ENCODE assay signal across 2 cellular contexts in the genomic region with DNA sequence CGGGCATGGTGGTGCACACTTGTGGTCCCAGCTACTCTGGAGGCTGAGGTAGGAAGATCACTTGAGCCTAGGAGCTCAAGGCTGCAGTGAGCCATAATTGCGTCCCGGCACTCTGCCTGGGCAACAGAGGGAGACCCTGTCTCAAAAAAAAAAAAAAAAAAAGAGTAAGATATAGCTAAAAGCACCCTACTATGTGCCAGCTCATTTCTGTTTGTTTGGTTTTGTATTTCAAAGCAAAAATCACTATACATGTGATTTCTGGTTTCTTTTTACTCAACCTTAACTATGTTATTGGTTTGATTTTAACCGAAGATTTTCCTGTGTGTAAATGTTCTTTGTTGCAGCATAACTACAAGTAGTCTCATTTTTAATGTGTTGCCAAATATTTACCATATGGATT.
A peak's percentile ranks its signal among the peaks of the same experiment; 100 is the strongest.
TF ChIP-seq lines count a peak whose summit lies in the region.

No MANE protein-coding gene starts in this region.

TF ChIP-seq in HepG2, 621 proteins besides CTCF, POLR2A, EP300 and RAD21:
- TF ChIP-seq ZKSCAN1 (IDR thresholded peaks at IDR 0.05; ENCODE audit: low read length), result peak; percentile 68; the same call in 1 of the 2 replicates
- TF ChIP-seq SETDB1 (CRISPR knock-in tag; IDR thresholded peaks at IDR 0.05; ENCODE audit: borderline replicate concordance), result no peak
TF ChIP-seq in HepG2: peak in this region for 1.

TF ChIP-seq in IMR-90, 13 proteins besides CTCF, POLR2A, EP300 and RAD21:
- TF ChIP-seq SMC3 (IDR thresholded peaks at IDR 0.05; ENCODE audit: low read depth, low read length) (no peak), RFX5 (IDR thresholded peaks at IDR 0.05; ENCODE audit: low read depth, low read length) (no peak), CHD1 (IDR thresholded peaks at IDR 0.05; ENCODE audit: low read depth, low read length) (no peak), MXI1 (IDR thresholded peaks at IDR 0.05; ENCODE audit: borderline replicate concordance, low read depth, low read length) (no peak), MAFK (IDR thresholded peaks at IDR 0.05; ENCODE audit: low read depth, low read length) (no peak), CEBPB (IDR thresholded peaks at IDR 0.05; ENCODE audit: low read depth, low read length) (no peak), FOS (IDR thresholded peaks at IDR 0.05; ENCODE audit: low read depth, low read length) (no peak), MAZ (IDR thresholded peaks at IDR 0.05; ENCODE audit: borderline replicate concordance, low read depth, low read length) (no peak), RCOR1 (IDR thresholded peaks at IDR 0.05; ENCODE audit: insufficient replicate concordance, low read length) (no peak), NFE2L2 (IDR thresholded peaks at IDR 0.05; ENCODE audit: low read depth, low read length) (no peak), BHLHE40 (IDR thresholded peaks at IDR 0.05; ENCODE audit: low read depth, low read length) (no peak)
- TF ChIP-seq, protein P1, sequence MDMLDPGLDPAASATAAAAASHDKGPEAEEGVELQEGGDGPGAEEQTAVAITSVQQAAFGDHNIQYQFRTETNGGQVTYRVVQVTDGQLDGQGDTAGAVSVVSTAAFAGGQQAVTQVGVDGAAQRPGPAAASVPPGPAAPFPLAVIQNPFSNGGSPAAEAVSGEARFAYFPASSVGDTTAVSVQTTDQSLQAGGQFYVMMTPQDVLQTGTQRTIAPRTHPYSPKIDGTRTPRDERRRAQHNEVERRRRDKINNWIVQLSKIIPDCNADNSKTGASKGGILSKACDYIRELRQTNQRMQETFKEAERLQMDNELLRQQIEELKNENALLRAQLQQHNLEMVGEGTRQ (IDR thresholded peaks at IDR 0.05; ENCODE audit: low read depth, low read length), result no peak
- TF ChIP-seq, protein P2, sequence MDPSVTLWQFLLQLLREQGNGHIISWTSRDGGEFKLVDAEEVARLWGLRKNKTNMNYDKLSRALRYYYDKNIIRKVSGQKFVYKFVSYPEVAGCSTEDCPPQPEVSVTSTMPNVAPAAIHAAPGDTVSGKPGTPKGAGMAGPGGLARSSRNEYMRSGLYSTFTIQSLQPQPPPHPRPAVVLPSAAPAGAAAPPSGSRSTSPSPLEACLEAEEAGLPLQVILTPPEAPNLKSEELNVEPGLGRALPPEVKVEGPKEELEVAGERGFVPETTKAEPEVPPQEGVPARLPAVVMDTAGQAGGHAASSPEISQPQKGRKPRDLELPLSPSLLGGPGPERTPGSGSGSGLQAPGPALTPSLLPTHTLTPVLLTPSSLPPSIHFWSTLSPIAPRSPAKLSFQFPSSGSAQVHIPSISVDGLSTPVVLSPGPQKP (IDR thresholded peaks at IDR 0.05; ENCODE audit: borderline replicate concordance, low read depth, low read length), result no peak
